In the genomic region with DNA sequence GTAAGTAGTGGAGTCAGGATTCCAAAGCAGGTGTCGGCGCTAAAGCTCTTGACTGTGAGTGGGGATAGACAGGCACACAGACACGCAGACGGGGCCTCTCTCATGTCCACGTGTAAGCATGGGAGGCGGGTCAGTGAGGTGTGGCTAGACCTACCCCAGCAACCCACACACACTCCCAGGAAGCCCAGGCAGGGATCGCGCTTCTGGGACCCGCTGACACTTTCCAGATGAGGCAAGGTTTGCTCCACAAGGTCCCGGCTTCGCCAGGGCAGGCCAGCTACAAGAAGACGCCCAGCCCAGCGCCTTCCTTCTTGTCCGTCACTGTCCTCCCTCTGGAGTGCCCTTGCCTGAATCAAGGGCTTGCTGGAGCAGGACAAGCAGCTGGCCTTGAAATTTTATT, we compare ENCODE assay signal across 20 cellular contexts.
"Had no signal": no experiment of that assay in that cellular context is flagged by ENCODE, and none has a peak within 500 bp of the region (broad histone marks: within the 10 kb centered on the region; RNA-seq: fewer than 3 reads in every experiment).

No MANE protein-coding gene starts in this region.

- ATAC-seq: foreskin keratinocyte, gastroesophageal sphincter, heart left ventricle, left colon, left lobe of liver, mucosa of descending colon had no signal

- FAIRE-seq: colon, endothelial cell of umbilical vein, frontal cortex, kidney had no signal

- DNase-seq: dermis blood vessel endothelial cell; dorsolateral prefrontal cortex; effector CD4-positive, alpha-beta T cell; effector memory CD4-positive, alpha-beta T cell; foreskin keratinocyte; heart left ventricle; hypothalamus; immature natural killer cell; islet precursor cell; kidney; kidney glomerular epithelial cell; left colon; left ventricle myocardium inferior; mesenchymal stem cell; mucosa of descending colon had no signal
